ENCODE assay signal across 7 cellular contexts in genomic region chr12:95848575-95849388, GRCh38. TPM values are rescaled to one million over a fixed set of nuclear protein-coding genes. Genes with fewer than 3 reads are reported as not detected.
A peak's percentile ranks its signal among the peaks of the same experiment; 100 is the strongest.
DNase-seq lines count a peak whose midpoint lies in the region; ATAC-seq, FAIRE-seq and TF ChIP-seq lines count a peak whose summit lies in the region.

No MANE protein-coding gene starts in this region.

- H3K9me3 Mint-ChIP-seq in brain: no peaks in the 10 kb centered on the region

- H3K4me3 Mint-ChIP-seq in brain: peak overlapping the region in 1 of 5 experiments; percentile 65

- H3K9me3 ChIP-seq in MM.1S (replicated peaks; ENCODE audit: insufficient read depth, low read length) (no peaks in the 10 kb centered on the region), osteoblast (ENCODE audit: low read depth, low read length) (no peaks in the 10 kb centered on the region)

- no peak overlapping the region for H3K27ac ChIP-seq in MM.1S (ENCODE audit: low read length)
- no peak overlapping the region for H3K27ac ChIP-seq in osteoblast (ENCODE audit: low read depth, low read length)

- TF ChIP-seq CTCF in MM.1S (IDR thresholded peaks at IDR 0.05; ENCODE audit: low read length) (peak; percentile 28; the same call in 1 of the 2 replicates), brain (conservative IDR thresholded peaks at IDR 0.05) (peak; percentile 49 to 62), osteoblast (IDR thresholded peaks at IDR 0.05; ENCODE audit: extremely low read depth, low read depth, low read length) (peak; percentile 41)

- H3K36me3 Mint-ChIP-seq in brain: no peaks in the 10 kb centered on the region

- no peak overlapping the region for H3K27ac Mint-ChIP-seq in brain

- FAIRE-seq in G401.6 (lab: Jason Lieb, UNC): peak; percentile 94

- H3K36me3 ChIP-seq in MM.1S (replicated peaks; ENCODE audit: insufficient read depth, low read length) (no peaks in the 10 kb centered on the region), osteoblast (ENCODE audit: insufficient read depth, low read length) (no peaks in the 10 kb centered on the region)

- H3K27me3 ChIP-seq in MM.1S (replicated peaks; ENCODE audit: insufficient read depth, low read length) (no peaks in the 10 kb centered on the region), osteoblast (ENCODE audit: insufficient read depth, low read length) (peaks cover 55% of the 10 kb centered on the region)

- H3K4me3 ChIP-seq in MM.1S (ENCODE audit: low read length) (no peak overlapping the region), osteoblast (ENCODE audit: insufficient read depth, low read length) (no peak overlapping the region)

- no peaks in the 10 kb centered on the region for H3K4me1 Mint-ChIP-seq in brain

- H2AFZ ChIP-seq in MM.1S (ENCODE audit: low read length) (no peak overlapping the region), osteoblast (ENCODE audit: low read length) (peak overlapping the region; percentile 83)

- peak; percentile 36 for DNase-seq in MM.1S
- peak; percentile 73 for DNase-seq in osteoblast (ENCODE audit: insufficient read length, low spot score, missing footprints)
- no peak for DNase-seq in NCI-H1048 (lab: John Stamatoyannopoulos, UW)
- no peak for DNase-seq in NCI-H526 treated with DMSO at 0.1 percent for 48 hours (lab: John Stamatoyannopoulos, UW)

- no peaks in the 10 kb centered on the region for H3K9me2 ChIP-seq in MM.1S (replicated peaks; ENCODE audit: insufficient read depth, low read length)

- H4K20me1 ChIP-seq in MM.1S (ENCODE audit: insufficient read depth, low read length): no peaks in the 10 kb centered on the region
- no peaks in the 10 kb centered on the region for H4K20me1 ChIP-seq in osteoblast (ENCODE audit: insufficient read depth, low read length)

- no peak overlapping the region for H3K4me2 ChIP-seq in MM.1S (ENCODE audit: low read depth, low read length)
- H3K4me2 ChIP-seq in osteoblast (ENCODE audit: insufficient read depth, low read length): peak overlapping the region; percentile 23

- no peak for ATAC-seq in GM21723 (IDR thresholded peaks at IDR 0.05; ENCODE audit: unreplicated experiment)

- H3K27me3 Mint-ChIP-seq in brain: peaks cover 4% of the 10 kb centered on the region

- H3K9ac ChIP-seq in MM.1S (ENCODE audit: low read length): no peak overlapping the region

- H3K79me2 ChIP-seq in MM.1S (ENCODE audit: low read length): no peaks in the 10 kb centered on the region
- no peaks in the 10 kb centered on the region for H3K79me2 ChIP-seq in osteoblast (ENCODE audit: insufficient read depth, low read length)

- no peaks in the 10 kb centered on the region for H3F3A ChIP-seq in MM.1S (ENCODE audit: insufficient read depth, low read length)

- H3K4me1 ChIP-seq in MM.1S (ENCODE audit: low read length) (no peaks in the 10 kb centered on the region), osteoblast (ENCODE audit: insufficient read depth, low read length) (peaks cover 4% of the 10 kb centered on the region)

RNA-seq across cellular contexts. Expression of gene SNRPF, which starts 10.0 kb away (rescaled TPM):
- polyA plus RNA-seq in brain (ENCODE audit: insufficient read depth, low read depth, low replicate concordance): 34.6 TPM
- total RNA-seq in osteoblast: 6.2 and 6.8 TPM in 2 replicates

RNA-seq across cellular contexts. Expression of gene NTN4, which starts 58.2 kb away (rescaled TPM):
- 2.6 TPM for polyA plus RNA-seq in brain (ENCODE audit: insufficient read depth, low read depth, low replicate concordance)
- total RNA-seq in osteoblast: 45.1 and 47.8 TPM in 2 replicates

Comparison
In these comparisons a context has a peak if more than half of its experiments do, and no peak if none do; other contexts are left out.
1. DNase-seq: peak in MM.1S (single experiment) and osteoblast (single experiment); none in NCI-H1048 (single experiment) and NCI-H526 treated with DMSO at 0.1 percent for 48 hours (single experiment).
2. Peak in every context shown above with its lines, with median percentiles within 50 percentile points of each other: CTCF ChIP-seq.